21 cellular contexts compared by ENCODE assay signal in genomic region chr3:142118911-142119310, GRCh38.
"Had no signal": no experiment of that assay in that cellular context is flagged by ENCODE, and none has a peak within 500 bp of the region (broad histone marks: within the 10 kb centered on the region; RNA-seq: fewer than 3 reads in every experiment).

No MANE protein-coding gene starts in this region.

- H3K4me3 ChIP-seq: MG63, PC-9 had no signal

- ATAC-seq: activated naive CD4-positive, alpha-beta T cell treated with anti-CD3 and anti-CD28 coated beads, Interleukin-2, amount 50 U/mL, for 72 hours; activated naive CD8-positive, alpha-beta T cell treated with anti-CD3 and anti-CD28 coated beads, Interleukin-2, amount 50 U/mL, for 24 hours; activated T-cell treated with anti-CD3 and anti-CD28 coated beads, Interleukin-2, amount 50 U/mL, for 4 hours had no signal

- H3K9me3 ChIP-seq: MG63 had no signal

- H3K27ac ChIP-seq: brain microvascular endothelial cell, PC-9 had no signal

- H3K36me3 ChIP-seq: brain microvascular endothelial cell, MG63 had no signal

- DNase-seq: activated B cell treated with CpG ODN at 0.5 μM for 24 hours; activated CD4-positive, alpha-beta T cell treated with anti-CD3 and anti-CD28 coated beads for 1 hour; activated CD4-positive, alpha-beta T cell treated with anti-CD3 and anti-CD28 coated beads, Interleukin-2, amount 10 ng/mL, durations not matched to agents 24 days and 14 days; activated CD4-positive, alpha-beta T cell treated with anti-CD3 and anti-CD28 coated beads, Interleukin-2, amount 50 U/mL, for 48 hours; activated CD8-positive, alpha-beta memory T cell treated with anti-CD3 and anti-CD28 coated beads for 24 hours; activated effector memory CD4-positive, alpha-beta T cell treated with anti-CD3 and anti-CD28 coated beads, Interleukin-2, amount 50 U/mL, for 16 hours; activated naive CD4-positive, alpha-beta T cell treated with Interleukin-2 at 50 U/mL for 16 hours; activated naive CD8-positive, alpha-beta T cell treated with anti-CD3 and anti-CD28 coated beads, Interleukin-2, amount 50 U/mL, for 24 hours; activated T-cell treated with anti-CD3 and anti-CD28 coated beads, Interleukin-2, amount 50 U/mL, for 4 hours; brain microvascular endothelial cell; cerebellar nuclear complex; KG1; MG63; NCI-H1105; NCI-H1436; NCI-H2029 treated with DMSO at 0.1 percent for 48 hours; NCI-H510A treated with DMSO at 0.1 percent for 48 hours; NCI-H69; PC-9; SHP77 treated with DMSO at 0.1 percent for 48 hours had no signal

- H3K27me3 ChIP-seq: brain microvascular endothelial cell, MG63 had no signal

- H2AFZ ChIP-seq: PC-9 had no signal

- H3K4me2 ChIP-seq: PC-9 had no signal
